8 cellular contexts compared by ENCODE assay signal in genomic region chr2:189440947-189441708, GRCh38. TPM values are rescaled to one million over a fixed set of nuclear protein-coding genes. Genes with fewer than 3 reads are reported as not detected.
DNase-seq lines count a peak whose midpoint lies in the region; ATAC-seq and TF ChIP-seq lines count a peak whose summit lies in the region.

WDR75 (plus strand) TSS chr2:189441474; CDS start chr2:189441493, 19 bp downstream.

- TF ChIP-seq CTCF in GM12864 (IDR thresholded peaks at IDR 0.05; ENCODE audit: low read depth, low read length, missing control alignments), result no peak
- peak in 2 of 3 donors; percentile 28 to 31 for TF ChIP-seq CTCF in ovary (IDR thresholded peaks at IDR 0.05)
- peak in 1 of 6 experiments; percentile 17 for TF ChIP-seq CTCF in thyroid gland (IDR thresholded peaks at IDR 0.05)

- DNase-seq in GM12864 (ENCODE audit: low read depth), result peak; percentile 87
- peak; percentile 85 to 99 (median 97) for DNase-seq in NCI-H1417 (lab: John Stamatoyannopoulos, UW)
- DNase-seq in SW 1271 (lab: John Stamatoyannopoulos, UW), result peak; percentile 82 to 97
- DNase-seq in activated naive CD8-positive, alpha-beta T cell treated with anti-CD3 and anti-CD28 coated beads, Interleukin-2, amount 50 U/mL, for 24 hours, result peak; percentile 93
- peak; percentile 96 for DNase-seq in Right ventricle myocardium inferior (ENCODE audit: missing footprints)
- peak; percentile 91 to 93 (median 92) for DNase-seq in ovary
- DNase-seq in thyroid gland, result peak; percentile 93 to 94

- H3K27ac ChIP-seq in ovary (peak within 1 kb of the TSS; percentile 56 to 91), thyroid gland (peak within 1 kb of the TSS; percentile 89 to 97 (median 90))

- H3K4me1 ChIP-seq in ovary (ENCODE audit: insufficient read depth) (peaks cover 9% of the 10 kb centered on the region), thyroid gland (peaks cover 9 to 16% of the 10 kb centered on the region in 2 donors)

- H3K36me3 Mint-ChIP-seq in activated naive CD8-positive, alpha-beta T cell treated with anti-CD3 and anti-CD28 coated beads, Interleukin-2, amount 50 U/mL, for 24 hours (ENCODE audit: low read depth), result peaks cover 11% of the 10 kb centered on the region

- H3K27me3 ChIP-seq in ovary (no peaks in the 10 kb centered on the region), thyroid gland (no peaks in the 10 kb centered on the region)

- intact Hi-C loops in Right ventricle myocardium inferior (cut with DNase I) (loop anchor here (2.0 kb wide), 1 partner anchor 140 kb away; the partner anchor contains the start of gene SLC40A1), ovary (cut with DNase I) (no loop called here), thyroid gland (cut with DNase I) (no loop called here)

- ATAC-seq in HG02759 (IDR thresholded peaks at IDR 0.05; ENCODE audit: unreplicated experiment) (peak; percentile 88), Right ventricle myocardium inferior (peak; percentile 99)
- peak; percentile 91 for ATAC-seq in activated naive CD8-positive, alpha-beta T cell treated with anti-CD3 and anti-CD28 coated beads, Interleukin-2, amount 50 U/mL, for 24 hours

- H3K4me3 Mint-ChIP-seq in activated naive CD8-positive, alpha-beta T cell treated with anti-CD3 and anti-CD28 coated beads, Interleukin-2, amount 50 U/mL, for 24 hours, result no peak within 1 kb of the TSS

- WGBS in ovary, 3 donors, result 0% methylated on average over 48 of the region's 48 CpGs
- WGBS in thyroid gland, 2 donors, result 0% methylated on average over 33 to 46 of the region's 48 CpGs

- no peaks in the 10 kb centered on the region for H3K9me3 Mint-ChIP-seq in activated naive CD8-positive, alpha-beta T cell treated with anti-CD3 and anti-CD28 coated beads, Interleukin-2, amount 50 U/mL, for 24 hours

- H3K9me3 ChIP-seq in ovary, result no peaks in the 10 kb centered on the region
- H3K9me3 ChIP-seq in thyroid gland, result no peaks in the 10 kb centered on the region

- H3K27ac Mint-ChIP-seq in activated naive CD8-positive, alpha-beta T cell treated with anti-CD3 and anti-CD28 coated beads, Interleukin-2, amount 50 U/mL, for 24 hours, result no peak within 1 kb of the TSS

- no peaks in the 10 kb centered on the region for H3K36me3 ChIP-seq in ovary
- H3K36me3 ChIP-seq in thyroid gland, result no peaks in the 10 kb centered on the region

- no peaks in the 10 kb centered on the region for H3K27me3 Mint-ChIP-seq in activated naive CD8-positive, alpha-beta T cell treated with anti-CD3 and anti-CD28 coated beads, Interleukin-2, amount 50 U/mL, for 24 hours

- peaks cover 23% of the 10 kb centered on the region for H3K4me1 Mint-ChIP-seq in activated naive CD8-positive, alpha-beta T cell treated with anti-CD3 and anti-CD28 coated beads, Interleukin-2, amount 50 U/mL, for 24 hours

- TF ChIP-seq POLR2A in ovary (IDR thresholded peaks at IDR 0.05) (peak; percentile 78), thyroid gland (IDR thresholded peaks at IDR 0.05) (peak; percentile 16 to 80)

- no peak for TF ChIP-seq EP300 in ovary (IDR thresholded peaks at IDR 0.05)

- H3K4me3 ChIP-seq in GM12864 (ENCODE audit: low read depth, low read length) (peak within 1 kb of the TSS; percentile 82), ovary (peak within 1 kb of the TSS; percentile 80), thyroid gland (replicated peaks in 1 of 3) (peak within 1 kb of the TSS; percentile 63 to 78 (median 68))

RNA-seq across cellular contexts. Expression of gene WDR75, which starts in this region (rescaled TPM):
- total RNA-seq in Right ventricle myocardium inferior (16.5 TPM), ovary (10 to 100 TPM; 30.4 to 41.3 (median 34.2) TPM), thyroid gland (10 to 100 TPM; 23.0 to 75.2 (median 35.3) TPM)
- polyA plus RNA-seq in ovary, result 10 to 100 TPM; 22.8 to 34.2 TPM

Comparison
In these comparisons a context has a peak if more than half of its experiments do, and no peak if none do; other contexts are left out.
1. Peak in every context shown above with its lines: DNase-seq, ATAC-seq, H3K4me3 ChIP-seq and H3K27ac ChIP-seq.